Comparison of ENCODE assay signal across 8 cellular contexts in genomic region chr3:52531636-52532516, GRCh38. TPM values are rescaled to one million over a fixed set of nuclear protein-coding genes. Genes with fewer than 3 reads are reported as not detected.
DNase-seq lines count a peak whose midpoint lies in the region; ATAC-seq and TF ChIP-seq lines count a peak whose summit lies in the region.

No MANE protein-coding gene starts in this region.

- H3K79me2 ChIP-seq in KMS-11 (ENCODE audit: insufficient read depth, low read depth), result peaks cover 8% of the 10 kb centered on the region; the same call in 1 of the 2 replicates

- peak overlapping the region; percentile 66 to 67 for H3K27ac Mint-ChIP-seq in natural killer cell treated with Interleukin-12 subunit alpha and Interleukin-12 subunit beta and Interleukin-15 and Interleukin-18, amount 100 ng/mL, for 72 hours

- H2AFZ ChIP-seq in KMS-11 (ENCODE audit: low read depth), result no peak overlapping the region

- H3K9ac ChIP-seq in KMS-11 (peak overlapping the region; percentile 41; the same call in 1 of the 2 replicates), colonic mucosa (ENCODE audit: low read depth in 2 of 2, low read length in 2 of 2) (no peak overlapping the region)

- H3K27ac ChIP-seq in KMS-11, result no peak overlapping the region
- H3K27ac ChIP-seq in colonic mucosa, result no peak overlapping the region

- H3K36me3 ChIP-seq in BE2C (peaks cover 22% of the 10 kb centered on the region), KMS-11 (ENCODE audit: insufficient read depth) (no peaks in the 10 kb centered on the region), colonic mucosa (no peaks in the 10 kb centered on the region)

- H3K9me3 Mint-ChIP-seq in natural killer cell treated with Interleukin-12 subunit alpha and Interleukin-12 subunit beta and Interleukin-15 and Interleukin-18, amount 100 ng/mL, for 72 hours, result no peaks in the 10 kb centered on the region

- H3K4me1 Mint-ChIP-seq in natural killer cell treated with Interleukin-12 subunit alpha and Interleukin-12 subunit beta and Interleukin-15 and Interleukin-18, amount 100 ng/mL, for 72 hours (ENCODE audit: low read depth in 2 of 2), result peaks cover 9 to 27% of the 10 kb centered on the region in 2 donors

- H3K4me1 ChIP-seq in BE2C (peaks cover 22% of the 10 kb centered on the region), KMS-11 (ENCODE audit: low read depth, poor library complexity, severe bottlenecking) (no peaks in the 10 kb centered on the region), colonic mucosa (peaks cover 9% of the 10 kb centered on the region)

- H3K27me3 Mint-ChIP-seq in natural killer cell treated with Interleukin-12 subunit alpha and Interleukin-12 subunit beta and Interleukin-15 and Interleukin-18, amount 100 ng/mL, for 72 hours, result peaks cover 0 to 2% of the 10 kb centered on the region in 2 donors

- DNase-seq in BE2C, result no peak
- DNase-seq in colonic mucosa, result no peak
- no peak for DNase-seq in natural killer cell treated with Interleukin-12 subunit alpha and Interleukin-12 subunit beta and Interleukin-15 and Interleukin-18, amount 100 ng/mL, for 72 hours (ENCODE audit: low spot score)
- no peak for DNase-seq in NCI-H226
- DNase-seq in AG20443 (ENCODE audit: low spot score), result no peak
- DNase-seq in stimulated activated CD4-positive, alpha-beta T cell treated with anti-CD3 and anti-CD28 coated beads, Interleukin-4, amount 100 ng/mL, for 24 hours, result no peak
- no peak for DNase-seq in left lobe of liver (ENCODE audit: low spot score)

- no peaks in the 10 kb centered on the region for H4K20me1 ChIP-seq in KMS-11 (ENCODE audit: insufficient read depth)

- H3K4me3 Mint-ChIP-seq in natural killer cell treated with Interleukin-12 subunit alpha and Interleukin-12 subunit beta and Interleukin-15 and Interleukin-18, amount 100 ng/mL, for 72 hours, result peak overlapping the region; percentile 89

- H3K9me3 ChIP-seq in BE2C (no peaks in the 10 kb centered on the region), colonic mucosa (no peaks in the 10 kb centered on the region)

- no peaks in the 10 kb centered on the region for H3K27me3 ChIP-seq in BE2C
- no peaks in the 10 kb centered on the region for H3K27me3 ChIP-seq in KMS-11 (ENCODE audit: insufficient read depth, low read depth)
- no peaks in the 10 kb centered on the region for H3K27me3 ChIP-seq in colonic mucosa

- no peaks in the 10 kb centered on the region for H3K36me3 Mint-ChIP-seq in natural killer cell treated with Interleukin-12 subunit alpha and Interleukin-12 subunit beta and Interleukin-15 and Interleukin-18, amount 100 ng/mL, for 72 hours

- intact Hi-C loops in colonic mucosa (cut with DNase I), result no loop called here

- ATAC-seq in natural killer cell treated with Interleukin-12 subunit alpha and Interleukin-12 subunit beta and Interleukin-15 and Interleukin-18, amount 100 ng/mL, for 72 hours, result no peak
- no peak for ATAC-seq in left lobe of liver

- peak overlapping the region; percentile 68; the same call in 1 of the 2 replicates for H3K4me2 ChIP-seq in KMS-11

- TF ChIP-seq CTCF in BE2C (IDR thresholded peaks at IDR 0.05; ENCODE audit: low read depth, low read length) (no peak), KMS-11 (conservative IDR thresholded peaks at IDR 0.05; ENCODE audit: low read depth, low read length) (no peak), colonic mucosa (IDR thresholded peaks at IDR 0.05) (no peak)

- H3K4me3 ChIP-seq in BE2C (ENCODE audit: low read depth, low read length), result peak overlapping the region; percentile 72
- H3K4me3 ChIP-seq in KMS-11 (IDR thresholded peaks at IDR 0.05; ENCODE audit: insufficient read depth, low read depth, low read length), result no peak overlapping the region
- peak overlapping the region; percentile 56 for H3K4me3 ChIP-seq in colonic mucosa

RNA-seq across cellular contexts. Expression of gene NT5DC2, which starts 1.8 kb away (rescaled TPM):
- 261 TPM for polyA plus RNA-seq in BE2C (2012; ENCODE audit: insufficient read depth, insufficient read length, low read depth)
- 10 to 100 TPM; 12.5 to 49.1 TPM for total RNA-seq in colonic mucosa
- total RNA-seq in natural killer cell treated with Interleukin-12 subunit alpha and Interleukin-12 subunit beta and Interleukin-15 and Interleukin-18, amount 100 ng/mL, for 72 hours, result 100 to 1,000 TPM in 1 of 2 donors, 10 to 100 TPM in 1; 59.7 to 166 TPM
- total RNA-seq in left lobe of liver, result 4.1 TPM

RNA-seq across cellular contexts. Expression of gene UQCC5, which starts 4.5 kb away (rescaled TPM):
- 28.9 TPM for polyA plus RNA-seq in BE2C (2012; ENCODE audit: insufficient read depth, insufficient read length, low read depth)
- total RNA-seq in colonic mucosa (10 to 100 TPM in 1 of 2 donors, 1 to 10 TPM in 1; 9.0 to 11.3 TPM), left lobe of liver (7.4 TPM)
- total RNA-seq in natural killer cell treated with Interleukin-12 subunit alpha and Interleukin-12 subunit beta and Interleukin-15 and Interleukin-18, amount 100 ng/mL, for 72 hours, result 10 to 100 TPM in 1 of 2 donors, 1 to 10 TPM in 1; 6.7 to 18.0 TPM

RNA-seq across cellular contexts. Expression of gene STAB1, which starts 36.7 kb away (rescaled TPM):
- not detected for polyA plus RNA-seq in BE2C (2012; ENCODE audit: insufficient read depth, insufficient read length, low read depth)
- total RNA-seq in colonic mucosa (10 to 100 TPM; 41.1 to 46.5 TPM), left lobe of liver (71.5 TPM)
- under 1 TPM; 0.57 to 0.92 TPM for total RNA-seq in natural killer cell treated with Interleukin-12 subunit alpha and Interleukin-12 subunit beta and Interleukin-15 and Interleukin-18, amount 100 ng/mL, for 72 hours

Comparison
In these comparisons a context has a peak if more than half of its experiments do, and no peak if none do; other contexts are left out.
1. RNA of gene STAB1, which starts 36.7 kb away (total RNA-seq): 71.5 TPM in left lobe of liver (single experiment) and 41.1 to 46.5 TPM in colonic mucosa; 0.57 to 0.92 TPM in natural killer cell treated with Interleukin-12 subunit alpha and Interleukin-12 subunit beta and Interleukin-15 and Interleukin-18, amount 100 ng/mL, for 72 hours; every median in the first group is over 10 times any median in the second.